Comparison of ENCODE assay signal across 14 cellular contexts in the genomic region with DNA sequence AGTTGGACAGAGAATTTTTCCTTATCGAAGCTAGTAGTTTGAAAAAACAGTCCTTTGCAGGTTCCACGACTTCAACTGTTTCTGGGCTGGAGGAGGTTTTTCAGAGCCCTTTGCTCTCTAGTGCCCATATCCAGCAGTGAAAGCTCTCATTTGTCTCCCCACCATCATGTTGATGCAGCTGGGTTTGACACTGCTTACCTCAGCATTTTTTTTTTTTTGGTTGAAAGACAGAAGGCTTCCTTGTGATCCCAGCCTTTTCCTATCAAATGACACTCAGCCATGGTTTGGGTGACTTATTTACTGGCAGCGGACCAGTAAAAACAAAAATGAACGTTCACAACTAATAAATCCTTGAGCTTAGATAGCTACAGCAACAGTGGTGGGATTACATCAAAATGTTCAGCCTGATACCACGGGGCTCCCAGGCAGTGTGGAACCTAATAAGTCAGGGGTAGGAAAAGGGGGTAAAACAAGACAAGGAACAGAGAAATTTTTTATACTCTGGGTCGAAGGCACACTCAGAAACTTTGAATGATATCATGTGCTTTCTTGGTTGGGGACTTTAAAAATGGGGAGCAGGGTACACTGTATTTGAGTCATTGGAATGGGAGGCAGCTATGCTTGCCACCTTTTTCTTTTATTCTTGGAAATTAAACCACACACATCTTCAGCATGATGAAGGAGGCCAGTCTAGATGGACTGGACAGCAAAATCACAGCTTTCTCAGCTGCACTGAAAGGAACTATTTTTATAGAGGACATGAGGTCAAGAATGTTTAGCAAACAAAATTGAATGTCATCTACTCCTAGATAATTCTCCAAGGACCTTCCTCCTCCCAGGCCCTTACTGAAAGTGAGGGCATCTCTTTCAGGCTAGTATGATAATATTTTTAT.
DNase-seq lines count a peak whose midpoint lies in the region; ATAC-seq, FAIRE-seq and TF ChIP-seq lines count a peak whose summit lies in the region.
"Had no signal": no experiment of that assay in that cellular context is flagged by ENCODE, and none has a peak within 500 bp of the region (broad histone marks: within the 10 kb centered on the region; RNA-seq: fewer than 3 reads in every experiment).

No MANE protein-coding gene starts in this region.

- H3K9me3 Mint-ChIP-seq in stimulated activated effector memory CD8-positive, alpha-beta T cell treated with anti-CD3 and anti-CD28 coated beads, Interleukin-12 subunit alpha, Interleukin-12 subunit beta, amount 100 ng/mL, for 72 hours = peaks cover 9% of the 10 kb centered on the region

- no peak for TF ChIP-seq POLR2A in GM12891 (IDR thresholded peaks at IDR 0.05; ENCODE audit: low read depth, low read length)

- H3K27ac Mint-ChIP-seq in stimulated activated effector memory CD8-positive, alpha-beta T cell treated with anti-CD3 and anti-CD28 coated beads, Interleukin-12 subunit alpha, Interleukin-12 subunit beta, amount 100 ng/mL, for 72 hours = no peak overlapping the region
- H3K27ac Mint-ChIP-seq: activated naive CD8-positive, alpha-beta T cell; naive B cell had no signal

- no peak overlapping the region for H3K4me3 Mint-ChIP-seq in stimulated activated effector memory CD8-positive, alpha-beta T cell treated with anti-CD3 and anti-CD28 coated beads, Interleukin-12 subunit alpha, Interleukin-12 subunit beta, amount 100 ng/mL, for 72 hours
- H3K4me3 Mint-ChIP-seq: activated naive CD8-positive, alpha-beta T cell; naive B cell had no signal

- POLR2A ChIA-PET in HEK293T (lab: Yijun Ruan, JAX) = interaction anchor here (0.6 kb wide), 1 partner anchor 11 kb away, joined by 3 read pairs; no protein-coding TSS in a partner anchor

- H3K36me3 Mint-ChIP-seq in stimulated activated effector memory CD8-positive, alpha-beta T cell treated with anti-CD3 and anti-CD28 coated beads, Interleukin-12 subunit alpha, Interleukin-12 subunit beta, amount 100 ng/mL, for 72 hours = no peaks in the 10 kb centered on the region
- H3K36me3 Mint-ChIP-seq: activated naive CD8-positive, alpha-beta T cell; naive B cell had no signal

- no peak for FAIRE-seq in GM12891 (lab: Jason Lieb, UNC)
- FAIRE-seq: G401.6, islet of Langerhans had no signal

- H3K27ac ChIP-seq in angular gyrus (ENCODE audit: low read depth, low read length) = peak overlapping the region; percentile 67
- H3K27ac ChIP-seq: suprapubic skin had no signal

- CTCF ChIA-PET in HEK293T (lab: Yijun Ruan, JAX) = no interaction called here

- DNase-seq in HEK293T (ENCODE audit: extremely low spot score) = peak; percentile 20
- no peak for DNase-seq in left ventricle myocardium superior
- peak; percentile 53 for DNase-seq in renal cortical epithelial cell (ENCODE audit: low read depth)
- no peak for DNase-seq in GM12891 (ENCODE audit: insufficient read length, low spot score)
- DNase-seq in NCI-H187 treated with DMSO at 0.1 percent for 48 hours (lab: John Stamatoyannopoulos, UW) = no peak
- no peak for DNase-seq in stimulated activated effector memory CD8-positive, alpha-beta T cell treated with anti-CD3 and anti-CD28 coated beads, Interleukin-12 subunit alpha, Interleukin-12 subunit beta, amount 100 ng/mL, for 72 hours (ENCODE audit: low spot score in 2 of 2)
- DNase-seq in NCI-H1694 treated with DMSO at 0.1 percent for 48 hours (lab: John Stamatoyannopoulos, UW) = no peak
- DNase-seq: naive B cell, NCI-H187 had no signal

- ATAC-seq in left ventricle myocardium superior = peak; percentile 77
- ATAC-seq in stimulated activated effector memory CD8-positive, alpha-beta T cell treated with anti-CD3 and anti-CD28 coated beads, Interleukin-12 subunit alpha, Interleukin-12 subunit beta, amount 100 ng/mL, for 72 hours = no peak

- intact Hi-C loops in left ventricle myocardium superior (cut with micrococcal nuclease) = no loop called here

- H3K4me1 Mint-ChIP-seq in stimulated activated effector memory CD8-positive, alpha-beta T cell treated with anti-CD3 and anti-CD28 coated beads, Interleukin-12 subunit alpha, Interleukin-12 subunit beta, amount 100 ng/mL, for 72 hours = no peaks in the 10 kb centered on the region
- H3K4me1 Mint-ChIP-seq: naive B cell had no signal

TF ChIP-seq in HEK293T, 16 proteins besides CTCF, POLR2A, EP300 and RAD21:
- TF ChIP-seq ARNT (IDR thresholded peaks at IDR 0.05) = no peak
- TF ChIP-seq PKNOX1 (IDR thresholded peaks at IDR 0.05) = peak; percentile 79
- TF ChIP-seq BHLHE40 (IDR thresholded peaks at IDR 0.05; ENCODE audit: borderline replicate concordance) = no peak
- TF ChIP-seq SUZ12 (IDR thresholded peaks at IDR 0.05) = no peak
- TF ChIP-seq ZNF384 (IDR thresholded peaks at IDR 0.05) = peak; percentile 77
- TF ChIP-seq FOXA1 (IDR thresholded peaks at IDR 0.05) = no peak
- no peak for TF ChIP-seq CTBP1 (IDR thresholded peaks at IDR 0.05; ENCODE audit: borderline replicate concordance)
- TF ChIP-seq ELF4 (IDR thresholded peaks at IDR 0.05) = no peak

TF ChIP-seq in GM12891, 5 proteins besides CTCF, POLR2A, EP300 and RAD21:
- TF ChIP-seq POU2F2 (IDR thresholded peaks at IDR 0.05; ENCODE audit: low read depth, low read length) = no peak
TF ChIP-seq in GM12891: peak in this region for 0.

Comparison
In these comparisons a context has a peak if more than half of its experiments do, and no peak if none do; other contexts are left out.
1. DNase-seq: peak in HEK293T (single experiment) and renal cortical epithelial cell (single experiment); none in left ventricle myocardium superior (single experiment), GM12891 (single experiment), NCI-H187 treated with DMSO at 0.1 percent for 48 hours (single experiment), stimulated activated effector memory CD8-positive, alpha-beta T cell treated with anti-CD3 and anti-CD28 coated beads, Interleukin-12 subunit alpha, Interleukin-12 subunit beta, amount 100 ng/mL, for 72 hours (0 of 2) and NCI-H1694 treated with DMSO at 0.1 percent for 48 hours (single experiment).